Comparison of ENCODE assay signal across 9 cellular contexts in genomic region chr21:45542667-45543370, GRCh38. TPM values are rescaled to one million over a fixed set of nuclear protein-coding genes. Genes with fewer than 3 reads are reported as not detected.
DNase-seq lines count a peak whose midpoint lies in the region; ATAC-seq, FAIRE-seq and TF ChIP-seq lines count a peak whose summit lies in the region.
"Had no signal": no experiment of that assay in that cellular context is flagged by ENCODE, and none has a peak within 500 bp of the region (broad histone marks: within the 10 kb centered on the region; RNA-seq: fewer than 3 reads in every experiment).

No MANE protein-coding gene starts in this region.

- no peaks in the 10 kb centered on the region for H3K36me3 Mint-ChIP-seq in MCF 10A (ENCODE audit: insufficient read depth, unreplicated experiment)

- TF ChIP-seq CTCF in A549 (IDR thresholded peaks at IDR 0.05) (no peak), HL-60 (IDR thresholded peaks at IDR 0.05; ENCODE audit: insufficient read depth, low read length) (no peak), MCF 10A (IDR thresholded peaks at IDR 0.05; ENCODE audit: unreplicated experiment) (no peak), lower leg skin (IDR thresholded peaks at IDR 0.05) (no peak)

- no peaks in the 10 kb centered on the region for H3K27me3 Mint-ChIP-seq in MCF 10A (ENCODE audit: insufficient read depth, unreplicated experiment)

- H3K9me3 Mint-ChIP-seq in MCF 10A (ENCODE audit: unreplicated experiment), result no peaks in the 10 kb centered on the region

- no peak overlapping the region for H3K27ac Mint-ChIP-seq in MCF 10A (ENCODE audit: low read depth, unreplicated experiment)

- no peak for TF ChIP-seq POLR2A in A549 (IDR thresholded peaks at IDR 0.05; ENCODE audit: low read length)
- no peak for TF ChIP-seq POLR2A in lower leg skin (IDR thresholded peaks at IDR 0.05)

- intact Hi-C loops in MCF 10A (cut with micrococcal nuclease), result no loop called here
- intact Hi-C loops in lower leg skin (cut with DNase I; ENCODE audit: low total_unique reads), result no loop called here

- no peak for TF ChIP-seq EP300 in A549 (IDR thresholded peaks at IDR 0.05)

- POLR2A ChIA-PET in A549 (lab: Yijun Ruan, JAX), result no interaction called here
- POLR2A ChIA-PET in MCF 10A (lab: Yijun Ruan, JAX), result no interaction called here

- peak overlapping the region; percentile 99 for H3K4me2 ChIP-seq in A549

- 90% methylated on average over 8 of the region's 55 CpGs for WGBS in A549 (ENCODE audit: missing lambda C conversion rate)
- 10 to 17% methylated on average over 8 to 26 of the region's 55 CpGs for WGBS in lower leg skin, 2 donors

- BruUV-seq in MCF 10A (replicated peaks; lab: Mats Ljungman, UMichigan), result TSS peak; percentile 16

- peaks cover 11% of the 10 kb centered on the region; the same call in 2 of the 3 replicates for H3K4me1 ChIP-seq in A549

- H3K27ac ChIP-seq in A549 (peak overlapping the region; percentile 90 to 98), HL-60 (replicated peaks) (peak overlapping the region; percentile 62)

- H3K4me1 Mint-ChIP-seq in MCF 10A (ENCODE audit: insufficient read depth, unreplicated experiment), result peaks cover 5% of the 10 kb centered on the region

- H3K9me3 ChIP-seq in A549, result no peaks in the 10 kb centered on the region

- no peak for FAIRE-seq in A549 (lab: Jason Lieb, UNC)
- FAIRE-seq: GM18507 had no signal

- DNase-seq in A549 (ENCODE audit: low read depth in 1 of 2, low spot score in 1 of 2) (no peak), HL-60 (ENCODE audit: low read depth in 1 of 2, low spot score in 1 of 2) (no peak), MCF 10A (ENCODE audit: unreplicated experiment) (no peak), lower leg skin (ENCODE audit: low spot score in 2 of 2) (peak; percentile 15 to 85), ureter (ENCODE audit: low spot score) (peak; percentile 56), GDM1 (lab: John Stamatoyannopoulos, UW) (no peak)
- no peak for DNase-seq in effector CD8-positive, alpha-beta T cell (lab: John Stamatoyannopoulos, UW)

- H3K4me3 Mint-ChIP-seq in MCF 10A (ENCODE audit: unreplicated experiment), result no peak overlapping the region

- ATAC-seq in A549 (no peak), GM18870 (IDR thresholded peaks at IDR 0.05; ENCODE audit: unreplicated experiment) (no peak)

- H3K4me3 ChIP-seq in A549 (peak overlapping the region; percentile 71), HL-60 (replicated peaks; ENCODE audit: insufficient read depth, low read length) (peak overlapping the region; percentile 75), lower leg skin (ENCODE audit: low read depth, poor library complexity, severe bottlenecking) (peak overlapping the region; percentile 32)

- no peaks in the 10 kb centered on the region for H3K27me3 ChIP-seq in HL-60 (ENCODE audit: insufficient read depth, poor library complexity, severe bottlenecking)

- CTCF ChIA-PET in A549 (lab: Yijun Ruan, JAX) (interaction anchor here (1.7 to 1.8 kb wide), 2 partner anchors 12 to 403 kb away, joined by 5 read pairs; no protein-coding TSS in a partner anchor), MCF 10A (lab: Yijun Ruan, JAX) (no interaction called here)

- no peak for TF ChIP-seq RAD21 in A549 (conservative IDR thresholded peaks at IDR 0.05 in 1 of 2, IDR thresholded peaks at IDR 0.05 in 1 of 2)

TF ChIP-seq in A549, 52 proteins besides CTCF, POLR2A, EP300 and RAD21:
- TF ChIP-seq NFE2L2 (conservative IDR thresholded peaks at IDR 0.05; ENCODE audit: low read length), result no peak
- no peak for TF ChIP-seq MAFK (IDR thresholded peaks at IDR 0.05; ENCODE audit: partially characterized antibody)
- no peak for TF ChIP-seq CEBPB (IDR thresholded peaks at IDR 0.05)
- no peak for TF ChIP-seq PHF8 (IDR thresholded peaks at IDR 0.05; ENCODE audit: borderline replicate concordance, low read depth)
- TF ChIP-seq NPAS2 (CRISPR knock-in tag; IDR thresholded peaks at IDR 0.05; ENCODE audit: borderline replicate concordance), result no peak
- no peak for TF ChIP-seq POLR2AphosphoS2 (conservative IDR thresholded peaks at IDR 0.05; ENCODE audit: low read length)
- no peak for TF ChIP-seq BCL3 (IDR thresholded peaks at IDR 0.05)
- TF ChIP-seq ATOH8 (CRISPR knock-in tag; IDR thresholded peaks at IDR 0.05; ENCODE audit: low read depth), result no peak

RNA-seq across cellular contexts. Expression of gene SLC19A1, which starts 0.6 kb away (rescaled TPM):
- polyA plus RNA-seq in A549 (2011; rRNA removed) (9.8 and 11.0 TPM in 2 replicates), A549 (2017; fragmentation: RNase III; extraction: RNeasy Plus Mini Kit Qiagen cat#74134 plus additional on column Dnase treatment) (13.8 to 14.0 TPM (median 14.0 TPM) in 3 replicates)
- polyA plus RNA-seq in A549 (2012; cell fraction: cytosol; rRNA removed), result 26.6 and 40.5 TPM in 2 replicates
- 78.9 and 138 TPM in 2 replicates for polyA plus RNA-seq in A549 (2012; cell fraction: nucleus; rRNA removed)
- polyA minus RNA-seq in A549 (2011; rRNA and poly(A)+ RNA removed), result 8.2 and 11.1 TPM in 2 replicates
- total RNA-seq in MCF 10A (2022) (16.0 and 25.4 TPM in 2 replicates), lower leg skin (1 to 10 TPM; 3.6 to 7.3 (median 5.0) TPM), ureter (23.0 TPM)

Comparison
In these comparisons a context has a peak if more than half of its experiments do, and no peak if none do; other contexts are left out.
1. DNase-seq: peak in lower leg skin (2 of 2) and ureter (single experiment); none in A549 (0 of 2), HL-60 (0 of 2), MCF 10A (single experiment), GDM1 (single experiment) and effector CD8-positive, alpha-beta T cell (single experiment).
2. Peak in every context shown above with its lines, with median percentiles within 50 percentile points of each other: H3K4me3 ChIP-seq.